Comparison of ENCODE assay signal across 21 cellular contexts in genomic region chr2:62465039-62465740, GRCh38. TPM values are rescaled to one million over a fixed set of nuclear protein-coding genes. Genes with fewer than 3 reads are reported as not detected.
"Had no signal": no experiment of that assay in that cellular context is flagged by ENCODE, and none has a peak within 500 bp of the region (broad histone marks: within the 10 kb centered on the region; RNA-seq: fewer than 3 reads in every experiment).

No MANE protein-coding gene starts in this region.

- H3K4me3 ChIP-seq: heart left ventricle, lower lobe of right lung, prostate gland, thyroid gland, upper lobe of right lung had no signal

- H3K27me3 Mint-ChIP-seq: activated B cell treated with CpG ODN at 0.5 μM for 24 hours; activated CD4-positive, alpha-beta T cell treated with anti-CD3 and anti-CD28 coated beads for 36 hours; naive B cell had no signal

- H3K27me3 ChIP-seq: heart left ventricle, thyroid gland, upper lobe of right lung had no signal

- H3K4me3 Mint-ChIP-seq: activated B cell treated with CpG ODN at 0.5 μM for 24 hours; activated CD4-positive, alpha-beta T cell treated with anti-CD3 and anti-CD28 coated beads for 36 hours; activated naive CD4-positive, alpha-beta T cell treated with anti-CD3 and anti-CD28 coated beads for 36 hours; activated naive CD8-positive, alpha-beta T cell treated with anti-CD3 and anti-CD28 coated beads, Interleukin-2, amount 10 ng/mL, durations not matched to agents 7 days and 5 days; activated T-cell treated with anti-CD3 and anti-CD28 coated beads, Interleukin-2, amount 50 U/mL, for 72 hours; naive B cell had no signal

- H3K36me3 ChIP-seq: heart left ventricle, lower lobe of right lung, prostate gland, thyroid gland, upper lobe of right lung had no signal

- H3K9me3 ChIP-seq: heart left ventricle, lower lobe of right lung, prostate gland, thyroid gland, upper lobe of right lung had no signal

- H3K4me1 Mint-ChIP-seq: activated B cell treated with CpG ODN at 0.5 μM for 24 hours; activated CD4-positive, alpha-beta T cell treated with anti-CD3 and anti-CD28 coated beads for 36 hours; activated naive CD8-positive, alpha-beta T cell treated with anti-CD3 and anti-CD28 coated beads, Interleukin-2, amount 10 ng/mL, durations not matched to agents 7 days and 5 days had no signal

- DNase-seq: activated B cell treated with CpG ODN at 0.5 μM for 24 hours; activated CD4-positive, alpha-beta T cell treated with anti-CD3 and anti-CD28 coated beads for 36 hours; activated CD4-positive, alpha-beta T cell treated with anti-CD3 and anti-CD28 coated beads, Interleukin-2, amount 50 U/mL, for 4 hours; activated effector memory CD4-positive, alpha-beta T cell treated with Interleukin-2 at 50 U/mL for 16 hours; activated naive CD4-positive, alpha-beta T cell treated with anti-CD3 and anti-CD28 coated beads for 36 hours; activated naive CD8-positive, alpha-beta T cell treated with anti-CD3 and anti-CD28 coated beads, Interleukin-2, amount 10 ng/mL, durations not matched to agents 7 days and 5 days; activated T-cell treated with anti-CD3 and anti-CD28 coated beads, Interleukin-2, amount 50 U/mL, for 72 hours; amniotic stem cell; heart left ventricle; kidney; lower lobe of right lung; naive B cell; stimulated activated CD4-positive, alpha-beta T cell treated with anti-CD3 and anti-CD28 coated beads, Interleukin-12 subunit alpha, Interleukin-12 subunit beta, amount 100 ng/mL, for 4 hours; stimulated activated CD4-positive, alpha-beta T cell treated with anti-CD3 and anti-CD28 coated beads, Interleukin-4, amount 100 ng/mL, for 4 hours; stimulated activated naive CD8-positive, alpha-beta T cell treated with anti-CD3 and anti-CD28 coated beads, Interleukin-15, Interleukin-2, amounts not matched to agents 100 U/mL and 50 U/mL, for 24 hours; substantia nigra; T1000; thyroid gland; upper lobe of right lung had no signal

- H3K27ac ChIP-seq: lower lobe of right lung, prostate gland, upper lobe of right lung had no signal

- H3K4me1 ChIP-seq: prostate gland had no signal

- H3K27ac Mint-ChIP-seq: activated B cell treated with CpG ODN at 0.5 μM for 24 hours; activated CD4-positive, alpha-beta T cell treated with anti-CD3 and anti-CD28 coated beads for 36 hours; activated naive CD4-positive, alpha-beta T cell treated with anti-CD3 and anti-CD28 coated beads for 36 hours; activated naive CD8-positive, alpha-beta T cell treated with anti-CD3 and anti-CD28 coated beads, Interleukin-2, amount 10 ng/mL, durations not matched to agents 7 days and 5 days; activated T-cell treated with anti-CD3 and anti-CD28 coated beads, Interleukin-2, amount 50 U/mL, for 72 hours had no signal

- H3K9me3 Mint-ChIP-seq: activated B cell treated with CpG ODN at 0.5 μM for 24 hours; activated naive CD4-positive, alpha-beta T cell treated with anti-CD3 and anti-CD28 coated beads for 36 hours; activated naive CD8-positive, alpha-beta T cell treated with anti-CD3 and anti-CD28 coated beads, Interleukin-2, amount 10 ng/mL, durations not matched to agents 7 days and 5 days; activated T-cell treated with anti-CD3 and anti-CD28 coated beads, Interleukin-2, amount 50 U/mL, for 72 hours; naive B cell had no signal

- H3K36me3 Mint-ChIP-seq: activated naive CD8-positive, alpha-beta T cell treated with anti-CD3 and anti-CD28 coated beads, Interleukin-2, amount 10 ng/mL, durations not matched to agents 7 days and 5 days; naive B cell had no signal

- ATAC-seq: activated CD4-positive, alpha-beta T cell treated with anti-CD3 and anti-CD28 coated beads for 36 hours; activated T-cell treated with anti-CD3 and anti-CD28 coated beads, Interleukin-2, amount 50 U/mL, for 72 hours; heart left ventricle; lower lobe of right lung; stimulated activated naive CD8-positive, alpha-beta T cell treated with anti-CD3 and anti-CD28 coated beads, Interleukin-15, Interleukin-2, amounts not matched to agents 100 U/mL and 50 U/mL, for 24 hours; upper lobe of right lung had no signal

RNA-seq across cellular contexts. Expression of gene TMEM17, which starts 40.8 kb away (rescaled TPM):
- total RNA-seq: activated B cell treated with CpG ODN at 0.5 μM for 24 hours; activated naive CD8-positive, alpha-beta T cell treated with anti-CD3 and anti-CD28 coated beads, Interleukin-2, amount 10 ng/mL, durations not matched to agents 7 days and 5 days; T-helper 1 cell treated with Interleukin-12 subunit alpha and Interleukin-12 subunit beta and Interleukin-4 antibody, amounts not matched to agents 30 ng/mL and 1 ng/mL, for 36 hours had no signal
